ENCODE assay signal across 9 cellular contexts in genomic region chr14:80211143-80212024, GRCh38. TPM values are rescaled to one million over a fixed set of nuclear protein-coding genes. Genes with fewer than 3 reads are reported as not detected.
DNase-seq lines count a peak whose midpoint lies in the region; ATAC-seq, FAIRE-seq and TF ChIP-seq lines count a peak whose summit lies in the region.
"Had no signal": no experiment of that assay in that cellular context is flagged by ENCODE, and none has a peak within 500 bp of the region (broad histone marks: within the 10 kb centered on the region; RNA-seq: fewer than 3 reads in every experiment).

Gene DIO2, minus strand, starts transcription at chr14:80211504. Its CDS starts 32 bp downstream, at chr14:80211472.

- peaks cover 11% of the 10 kb centered on the region for H3K27me3 ChIP-seq in RWPE2 (ENCODE audit: insufficient read depth, poor library complexity, severe bottlenecking)

- no peak within 1 kb of the TSS for H3K4me3 ChIP-seq in RWPE2 (ENCODE audit: severe bottlenecking)

- ATAC-seq in RWPE2 (ENCODE audit: low read depth), result 0 out of 3 replicates have a peak, but pooled peaks have one; percentile 18
- ATAC-seq in stimulated activated naive CD8-positive, alpha-beta T cell treated with anti-CD3 and anti-CD28 coated beads, Interleukin-15, Interleukin-2, amounts not matched to agents 100 U/mL and 50 U/mL, for 24 hours, result no peak

- no peaks in the 10 kb centered on the region for H3K36me3 ChIP-seq in RWPE2 (ENCODE audit: low read depth)

- DNase-seq in COLO829 (ENCODE audit: low spot score), result peak; percentile 41
- no peak for DNase-seq in RWPE2 (ENCODE audit: low spot score)
- peak; percentile 5 for DNase-seq in frontal cortex (ENCODE audit: low spot score in 2 of 2)
- peak; percentile 86 for DNase-seq in posterior vena cava (ENCODE audit: low spot score)
- DNase-seq in OCI-M1 (lab: John Stamatoyannopoulos, UW), result no peak
- DNase-seq in NOMO-1 (lab: John Stamatoyannopoulos, UW; ENCODE audit: unreplicated experiment in 2 of 2), result no peak
- no peak for DNase-seq in activated T-cell treated with anti-CD3 and anti-CD28 coated beads for 4 hours
- DNase-seq in stimulated activated naive CD8-positive, alpha-beta T cell treated with anti-CD3 and anti-CD28 coated beads, Interleukin-15, Interleukin-2, amounts not matched to agents 100 U/mL and 50 U/mL, for 24 hours, result no peak
- DNase-seq: left colon had no signal

- no peak for TF ChIP-seq CTCF in RWPE2 (IDR thresholded peaks at IDR 0.05; ENCODE audit: poor library complexity, severe bottlenecking)

- no peaks in the 10 kb centered on the region for H3K4me1 ChIP-seq in RWPE2 (ENCODE audit: insufficient read depth, poor library complexity, severe bottlenecking)

- intact Hi-C loops in posterior vena cava (cut with DNase I), result no loop called here

- H3K9me3 ChIP-seq in RWPE2 (ENCODE audit: severe bottlenecking), result no peaks in the 10 kb centered on the region

- no peak within 1 kb of the TSS for H3K27ac ChIP-seq in RWPE2 (ENCODE audit: poor library complexity, severe bottlenecking)

- no peak for FAIRE-seq in frontal cortex (lab: Jason Lieb, UNC)

RNA-seq across cellular contexts. Expression of gene DIO2, which starts in this region (rescaled TPM):
- 21.2 TPM for total RNA-seq in frontal cortex
- 1 to 10 TPM; 4.8 to 6.1 TPM for total RNA-seq in posterior vena cava

Comparison
In these comparisons a context has a peak if more than half of its experiments do, and no peak if none do; other contexts are left out.
1. DNase-seq: peak in COLO829 (single experiment), frontal cortex (2 of 2) and posterior vena cava (single experiment); none in RWPE2 (single experiment), OCI-M1 (single experiment), NOMO-1 (0 of 2), activated T-cell treated with anti-CD3 and anti-CD28 coated beads for 4 hours (single experiment) and stimulated activated naive CD8-positive, alpha-beta T cell treated with anti-CD3 and anti-CD28 coated beads, Interleukin-15, Interleukin-2, amounts not matched to agents 100 U/mL and 50 U/mL, for 24 hours (single experiment).